ENCODE assay signal across 6 cellular contexts in the genomic region with DNA sequence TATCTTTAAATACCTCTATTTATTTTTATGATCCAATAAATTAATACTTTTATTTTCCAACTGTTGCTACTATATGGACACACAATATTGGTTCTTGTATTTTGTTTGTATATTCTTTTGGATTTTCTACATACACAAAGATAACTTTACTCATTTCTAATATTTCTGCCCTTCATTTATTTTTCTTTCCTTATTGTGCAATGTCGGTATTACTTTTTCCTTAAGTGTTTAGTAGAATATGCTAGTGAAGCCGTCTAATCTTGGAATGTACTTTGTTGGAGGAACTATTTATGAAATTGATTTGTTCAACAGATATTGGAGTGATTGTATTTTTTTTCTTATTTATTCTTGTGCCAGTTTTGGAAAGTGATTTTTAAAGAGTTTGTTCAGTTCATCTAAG.
"Had no signal": no experiment of that assay in that cellular context is flagged by ENCODE, and none has a peak within 500 bp of the region (broad histone marks: within the 10 kb centered on the region; RNA-seq: fewer than 3 reads in every experiment).

No MANE protein-coding gene starts in this region.

- H3K9ac ChIP-seq: KMS-11 had no signal

- H3K27ac ChIP-seq: HL-60, KMS-11 had no signal

- FAIRE-seq: HepG2, HTR-8/SVneo had no signal

- ATAC-seq: HepG2 had no signal

- H3K4me2 ChIP-seq: KMS-11 had no signal

- DNase-seq: KBM-7, KG1 had no signal
